Comparison of ENCODE assay signal across 1 cellular context in genomic region chr11:1482581-1483444, GRCh38.
TF ChIP-seq lines count a peak whose summit lies in the region.

No MANE protein-coding gene starts in this region.

TF ChIP-seq in SK-N-SH, 30 proteins besides CTCF, POLR2A, EP300 and RAD21 (continued from another document):
- TF ChIP-seq YY1 (IDR thresholded peaks at IDR 0.05; ENCODE audit: low read depth) (no peak), SMC3 (IDR thresholded peaks at IDR 0.05; ENCODE audit: low read depth, low read length) (no peak), USF1 (IDR thresholded peaks at IDR 0.05; ENCODE audit: borderline replicate concordance, low read depth) (no peak), ELF1 (IDR thresholded peaks at IDR 0.05) (no peak), ZBTB33 (IDR thresholded peaks at IDR 0.05; ENCODE audit: borderline replicate concordance, low read depth) (no peak), MEF2A (IDR thresholded peaks at IDR 0.05; ENCODE audit: borderline replicate concordance, low read depth) (no peak), SIN3A (IDR thresholded peaks at IDR 0.05; ENCODE audit: borderline replicate concordance, low read depth, low read length) (no peak), RCOR1 (IDR thresholded peaks at IDR 0.05; ENCODE audit: low read length) (no peak), JUND (IDR thresholded peaks at IDR 0.05) (no peak), TEAD4 (IDR thresholded peaks at IDR 0.05; ENCODE audit: borderline replicate concordance, insufficient read depth) (no peak), REST (IDR thresholded peaks at IDR 0.05; ENCODE audit: low read depth, low read length) (no peak), TAF1 (IDR thresholded peaks at IDR 0.05; ENCODE audit: borderline replicate concordance, low read depth, low read length) (no peak), EZH2phosphoT487 (IDR thresholded peaks at IDR 0.05; ENCODE audit: borderline replicate concordance, low read depth) (no peak)
